26 cellular contexts compared by ENCODE assay signal in genomic region chr20:58765795-58766194, GRCh38.
"Had no signal": no experiment of that assay in that cellular context is flagged by ENCODE, and none has a peak within 500 bp of the region (broad histone marks: within the 10 kb centered on the region; RNA-seq: fewer than 3 reads in every experiment).

No MANE protein-coding gene starts in this region.

- H3K9me2 ChIP-seq: SK-N-SH had no signal

- H3K36me3 ChIP-seq: SJSA1 had no signal

- H3K4me3 ChIP-seq: SJSA1 had no signal

- FAIRE-seq: TTC549 had no signal

- DNase-seq: activated CD4-positive, alpha-beta T cell treated with anti-CD3 and anti-CD28 coated beads, Interleukin-2, amount 10 ng/mL, durations not matched to agents 24 days and 14 days; activated CD4-positive, alpha-beta T cell treated with anti-CD3 and anti-CD28 coated beads, Interleukin-2, amount 50 U/mL, for 4 hours; activated CD8-positive, alpha-beta T cell treated with anti-CD3 and anti-CD28 coated beads for 36 hours; activated effector memory CD4-positive, alpha-beta T cell treated with anti-CD3 and anti-CD28 coated beads, Interleukin-2, amount 50 U/mL, for 16 hours; activated naive CD4-positive, alpha-beta T cell; activated naive CD4-positive, alpha-beta T cell treated with anti-CD3 and anti-CD28 coated beads, Interleukin-2, amount 50 U/mL, for 16 hours; activated naive CD8-positive, alpha-beta T cell treated with anti-CD3 and anti-CD28 coated beads for 36 hours; activated T-cell treated with anti-CD3 and anti-CD28 coated beads, Interleukin-2, amount 50 U/mL, for 1 hour; activated T-cell treated with anti-CD3 and anti-CD28 coated beads, Interleukin-2, amount 50 U/mL, for 72 hours; amniotic stem cell; aorta; Kasumi-1; KG1; MM.1S; NCI-H1092; NCI-H1436 treated with DMSO at 0.1 percent for 48 hours; NCI-H1694 treated with DMSO at 0.1 percent for 48 hours; NCI-H2029; NCI-H2107; NCI-H510A; NCI-H526; SHP77 treated with DMSO at 0.1 percent for 48 hours; SK-N-SH had no signal

- ATAC-seq: activated CD8-positive, alpha-beta T cell treated with anti-CD3 and anti-CD28 coated beads for 36 hours; activated T-cell treated with anti-CD3 and anti-CD28 coated beads, Interleukin-2, amount 50 U/mL, for 72 hours; activated T-helper 17 cell treated with anti-CD3 and anti-CD28 coated beads, Interleukin-2, amount 50 U/mL, for 72 hours had no signal

- H3K4me2 ChIP-seq: SK-N-SH had no signal

- H3K27ac ChIP-seq: SJSA1 had no signal

- H3K9ac ChIP-seq: SK-N-SH had no signal

- H3K9me3 ChIP-seq: SK-N-SH had no signal

- H3K4me1 ChIP-seq: SJSA1 had no signal
